Comparison of ENCODE assay signal across 29 cellular contexts in the genomic region with DNA sequence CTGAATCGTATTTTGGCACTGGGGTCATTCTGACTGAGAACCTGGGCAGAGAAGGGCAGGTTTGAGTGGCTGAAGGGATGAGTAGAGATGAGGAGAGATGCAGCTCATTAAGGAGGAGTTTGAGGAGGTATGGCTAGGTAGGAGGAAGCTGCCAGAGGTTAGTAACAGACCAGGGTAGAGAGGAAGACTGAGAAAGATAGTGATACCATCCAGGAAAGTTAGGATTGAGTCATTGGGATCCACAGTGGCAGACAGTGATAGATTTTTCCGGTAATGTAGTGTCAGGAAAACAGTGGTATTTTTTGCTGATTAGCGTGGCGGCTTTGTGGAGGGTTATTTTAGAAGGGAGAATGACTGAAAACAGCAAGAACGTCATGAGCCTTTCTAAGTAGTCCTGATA.
"Had no signal": no experiment of that assay in that cellular context is flagged by ENCODE, and none has a peak within 500 bp of the region (broad histone marks: within the 10 kb centered on the region; RNA-seq: fewer than 3 reads in every experiment).

No MANE protein-coding gene starts in this region.

- ATAC-seq: activated T-cell treated with anti-CD3 and anti-CD28 coated beads, Interleukin-2, amount 50 U/mL, for 4 hours; K562; Panc1 had no signal

- H3K4me3 Mint-ChIP-seq: activated CD4-positive, alpha-beta memory T cell treated with anti-CD3 and anti-CD28 coated beads for 36 hours; activated CD4-positive, alpha-beta T cell treated with anti-CD3 and anti-CD28 coated beads, Interleukin-2, amount 10 ng/mL, durations not matched to agents 7 days and 5 days; activated naive CD8-positive, alpha-beta T cell treated with anti-CD3 and anti-CD28 coated beads for 36 hours; activated T-cell treated with anti-CD3 and anti-CD28 coated beads, Interleukin-2, amount 50 U/mL, for 4 hours; T-helper 1 cell treated with Interleukin-12 subunit alpha and Interleukin-12 subunit beta and Interleukin-4 antibody, amounts not matched to agents 30 μg/mL and 1 μg/mL, for 36 hours; T-helper 2 cell treated with Interferon-gamma antibody and Interleukin-4, amounts not matched to agents 5 μg/mL and 100 μg/mL, for 36 hours had no signal

- H3K9me3 Mint-ChIP-seq: activated CD4-positive, alpha-beta memory T cell treated with anti-CD3 and anti-CD28 coated beads for 36 hours; activated CD4-positive, alpha-beta T cell treated with anti-CD3 and anti-CD28 coated beads, Interleukin-2, amount 10 ng/mL, durations not matched to agents 7 days and 5 days; activated naive CD8-positive, alpha-beta T cell treated with anti-CD3 and anti-CD28 coated beads for 36 hours; activated T-cell treated with anti-CD3 and anti-CD28 coated beads, Interleukin-2, amount 50 U/mL, for 4 hours; T-helper 1 cell treated with Interleukin-12 subunit alpha and Interleukin-12 subunit beta and Interleukin-4 antibody, amounts not matched to agents 30 μg/mL and 1 μg/mL, for 36 hours; T-helper 2 cell treated with Interferon-gamma antibody and Interleukin-4, amounts not matched to agents 5 μg/mL and 100 μg/mL, for 36 hours had no signal

- H3K27me3 Mint-ChIP-seq: activated CD4-positive, alpha-beta memory T cell treated with anti-CD3 and anti-CD28 coated beads for 36 hours; activated CD4-positive, alpha-beta T cell treated with anti-CD3 and anti-CD28 coated beads, Interleukin-2, amount 10 ng/mL, durations not matched to agents 7 days and 5 days; activated naive CD8-positive, alpha-beta T cell treated with anti-CD3 and anti-CD28 coated beads for 36 hours had no signal

- DNase-seq: activated CD4-positive, alpha-beta memory T cell treated with anti-CD3 and anti-CD28 coated beads for 36 hours; activated CD4-positive, alpha-beta T cell treated with anti-CD3 and anti-CD28 coated beads, Interleukin-2, amount 10 ng/mL, durations not matched to agents 7 days and 5 days; activated CD4-positive, CD25-positive, alpha-beta regulatory T cell; activated CD8-positive, alpha-beta memory T cell treated with anti-CD3 and anti-CD28 coated beads, Interleukin-2, amount 50 U/mL, for 4 hours; activated effector memory CD4-positive, alpha-beta T cell treated with anti-CD3 and anti-CD28 coated beads, Interleukin-2, amount 50 U/mL, for 16 hours; activated naive CD4-positive, alpha-beta T cell; activated naive CD4-positive, alpha-beta T cell treated with anti-CD3 and anti-CD28 coated beads, Interleukin-2, amount 50 U/mL, for 16 hours; activated naive CD8-positive, alpha-beta T cell treated with anti-CD3 and anti-CD28 coated beads for 36 hours; activated T-cell treated with anti-CD3 and anti-CD28 coated beads for 4 hours; activated T-cell treated with anti-CD3 and anti-CD28 coated beads, Interleukin-2, amount 50 U/mL, for 4 hours; amygdala; NCI-H1092 treated with DMSO at 0.1 percent for 48 hours; NCI-H1417; NCI-H146; NCI-H187; NCI-H2029 treated with DMSO at 0.1 percent for 48 hours; NCI-H2107; NCI-H2171 treated with DMSO at 0.1 percent for 48 hours; NCI-H226; NCI-H446 treated with DMSO at 0.1 percent for 48 hours; NCI-H524; NCI-H69; NCI-H82; SHP77 treated with DMSO at 0.1 percent for 48 hours; SK-N-SH had no signal

- H3K27ac Mint-ChIP-seq: activated CD4-positive, alpha-beta memory T cell treated with anti-CD3 and anti-CD28 coated beads for 36 hours; activated CD4-positive, alpha-beta T cell treated with anti-CD3 and anti-CD28 coated beads, Interleukin-2, amount 10 ng/mL, durations not matched to agents 7 days and 5 days; activated naive CD8-positive, alpha-beta T cell treated with anti-CD3 and anti-CD28 coated beads for 36 hours; T-helper 1 cell treated with Interleukin-12 subunit alpha and Interleukin-12 subunit beta and Interleukin-4 antibody, amounts not matched to agents 30 μg/mL and 1 μg/mL, for 36 hours; T-helper 2 cell treated with Interferon-gamma antibody and Interleukin-4, amounts not matched to agents 5 μg/mL and 100 μg/mL, for 36 hours had no signal

- H3K4me1 Mint-ChIP-seq: activated CD4-positive, alpha-beta T cell treated with anti-CD3 and anti-CD28 coated beads, Interleukin-2, amount 10 ng/mL, durations not matched to agents 7 days and 5 days had no signal
